ENCODE assay signal across 21 cellular contexts in genomic region chr5:122202952-122203351, GRCh38.
A peak's percentile ranks its signal among the peaks of the same experiment; 100 is the strongest.
DNase-seq lines count a peak whose midpoint lies in the region; FAIRE-seq and TF ChIP-seq lines count a peak whose summit lies in the region.
"Had no signal": no experiment of that assay in that cellular context is flagged by ENCODE, and none has a peak within 500 bp of the region (broad histone marks: within the 10 kb centered on the region; RNA-seq: fewer than 3 reads in every experiment).

No MANE protein-coding gene starts in this region.

- FAIRE-seq in astrocyte (lab: Jason Lieb, UNC), result no peak
- FAIRE-seq: GM19239, H1, HTR-8/SVneo had no signal

- H3K27ac ChIP-seq in astrocyte (ENCODE audit: low read depth, low read length), result no peak overlapping the region
- H3K27ac ChIP-seq: Peyer's patch had no signal

- H3K36me3 Mint-ChIP-seq in astrocyte (ENCODE audit: low read depth, unreplicated experiment), result no peaks in the 10 kb centered on the region
- H3K36me3 Mint-ChIP-seq: CD8-positive, alpha-beta memory T cell had no signal

- no peaks in the 10 kb centered on the region for H3K36me3 ChIP-seq in astrocyte (ENCODE audit: insufficient read depth, low read length)
- H3K36me3 ChIP-seq: Peyer's patch had no signal

- H3K79me2 ChIP-seq in astrocyte (ENCODE audit: insufficient read depth, low read length), result no peaks in the 10 kb centered on the region

- H2AFZ ChIP-seq in astrocyte (ENCODE audit: low read depth, low read length), result no peak overlapping the region

- peaks cover 3% of the 10 kb centered on the region for H3K27me3 ChIP-seq in astrocyte (ENCODE audit: insufficient read depth, low read length)
- H3K27me3 ChIP-seq: Peyer's patch had no signal

- H3K9me3 Mint-ChIP-seq in astrocyte (ENCODE audit: unreplicated experiment), result no peaks in the 10 kb centered on the region

- TF ChIP-seq CTCF in AG10803 (conservative IDR thresholded peaks at IDR 0.05; ENCODE audit: low read length), result no peak
- no peak for TF ChIP-seq CTCF in astrocyte (IDR thresholded peaks at IDR 0.05; ENCODE audit: insufficient read depth, low read depth, low read length)

- H3K4me3 ChIP-seq in AG10803 (ENCODE audit: low read length) (no peak overlapping the region), astrocyte (ENCODE audit: insufficient read depth, low read depth, low read length) (no peak overlapping the region)
- H3K4me3 ChIP-seq: Peyer's patch had no signal

- H3K9ac ChIP-seq in astrocyte (ENCODE audit: low read length), result no peak overlapping the region

- H3K9me3 ChIP-seq in astrocyte (ENCODE audit: insufficient read depth, low read depth, low read length), result no peaks in the 10 kb centered on the region
- H3K9me3 ChIP-seq: Peyer's patch had no signal

- H3K4me2 ChIP-seq in astrocyte (ENCODE audit: low read length), result no peak overlapping the region

- peak; percentile 5 for DNase-seq in AG10803 (ENCODE audit: low read depth)
- peak; percentile 34 for DNase-seq in NCI-H446 treated with DMSO at 0.1 percent for 48 hours (lab: John Stamatoyannopoulos, UW)
- DNase-seq in astrocyte (ENCODE audit: low read depth), result peak; percentile 72
- DNase-seq in fibroblast of peridontal ligament (ENCODE audit: extremely low read depth), result peak; percentile 54
- DNase-seq in stimulated activated naive CD4-positive, alpha-beta T cell treated with Interleukin-2 at 50 U/mL for 16 hours (lab: John Stamatoyannopoulos, UW), result no peak
- no peak for DNase-seq in NCI-H2107 (lab: John Stamatoyannopoulos, UW)
- DNase-seq in activated CD4-positive, CD25-positive, alpha-beta regulatory T cell treated with anti-CD3 and anti-CD28 coated beads, Interleukin-2, amount 50 U/mL, for 72 hours, result no peak
- DNase-seq: 8988T; AML-193; C1 segment of cervical spinal cord; Calu3; CD8-positive, alpha-beta memory T cell; GDM1; NCI-H1694 treated with DMSO at 0.1 percent for 48 hours; NCI-H510A treated with DMSO at 0.1 percent for 48 hours; NCI-H748 treated with DMSO at 0.1 percent for 48 hours; NK-92 treated with Interleukin-12 subunit alpha and Interleukin-12 subunit beta, amount 100 ng/mL, for 24 hours; Peyer's patch had no signal

- no peaks in the 10 kb centered on the region for H3K4me1 ChIP-seq in astrocyte (ENCODE audit: insufficient read depth, low read length)
- H3K4me1 ChIP-seq: Peyer's patch had no signal

- no peaks in the 10 kb centered on the region for H4K20me1 ChIP-seq in astrocyte (ENCODE audit: insufficient read depth, low read length)

- no peaks in the 10 kb centered on the region for H3K4me1 Mint-ChIP-seq in astrocyte (ENCODE audit: low read depth, unreplicated experiment)
- H3K4me1 Mint-ChIP-seq: CD8-positive, alpha-beta memory T cell had no signal

- no peak overlapping the region for H3K27ac Mint-ChIP-seq in astrocyte (ENCODE audit: unreplicated experiment)
- H3K27ac Mint-ChIP-seq: CD8-positive, alpha-beta memory T cell had no signal

- no peak overlapping the region for H3K4me3 Mint-ChIP-seq in astrocyte (ENCODE audit: unreplicated experiment)
- H3K4me3 Mint-ChIP-seq: CD8-positive, alpha-beta memory T cell had no signal

- H3K27me3 Mint-ChIP-seq in astrocyte (ENCODE audit: low read depth, unreplicated experiment), result peaks cover 3% of the 10 kb centered on the region
- H3K27me3 Mint-ChIP-seq: CD8-positive, alpha-beta memory T cell had no signal

Comparison
In these comparisons a context has a peak if more than half of its experiments do, and no peak if none do; other contexts are left out.
1. DNase-seq: peak in AG10803 (single experiment), NCI-H446 treated with DMSO at 0.1 percent for 48 hours (single experiment), astrocyte (single experiment) and fibroblast of peridontal ligament (single experiment); none in stimulated activated naive CD4-positive, alpha-beta T cell treated with Interleukin-2 at 50 U/mL for 16 hours (single experiment), NCI-H2107 (single experiment) and activated CD4-positive, CD25-positive, alpha-beta regulatory T cell treated with anti-CD3 and anti-CD28 coated beads, Interleukin-2, amount 50 U/mL, for 72 hours (single experiment).